Comparison of ENCODE assay signal across 8 cellular contexts in the genomic region with DNA sequence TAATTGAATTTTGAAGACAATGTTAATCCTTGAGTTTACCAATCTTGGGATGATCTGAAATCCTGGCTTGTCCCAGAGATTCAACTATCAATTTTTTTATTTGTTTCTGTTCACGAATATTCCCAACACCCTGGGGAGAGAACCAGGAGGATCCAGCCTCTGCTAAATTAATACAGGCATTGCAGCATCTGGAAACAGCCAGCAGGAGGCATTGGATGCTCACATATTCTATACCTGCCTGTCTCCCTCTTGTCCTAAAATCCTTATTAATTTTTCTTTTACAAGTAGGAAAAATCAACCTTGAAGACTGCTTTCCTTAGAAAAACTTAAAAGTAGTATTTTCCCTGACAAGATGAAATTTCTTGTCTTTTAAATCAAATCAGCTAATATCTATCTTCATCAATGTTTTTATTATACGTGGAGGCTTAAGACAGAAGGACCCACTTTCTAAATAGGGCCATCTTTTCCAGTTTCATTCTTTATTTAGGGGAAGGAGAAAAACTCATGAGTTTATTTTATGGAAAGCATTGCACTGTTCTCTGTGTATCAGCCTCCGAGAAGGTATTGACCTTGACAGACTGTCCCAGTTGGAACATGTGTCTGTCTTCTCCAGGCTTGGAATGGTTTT.
A peak's percentile ranks its signal among the peaks of the same experiment; 100 is the strongest.
DNase-seq lines count a peak whose midpoint lies in the region; ATAC-seq and TF ChIP-seq lines count a peak whose summit lies in the region.

No MANE protein-coding gene starts in this region.

- DNase-seq in Ammon's horn (ENCODE audit: low spot score) (peak; percentile 72), GM13976 (ENCODE audit: low spot score) (peak; percentile 27), NCI-H345 treated with DMSO at 0.1 percent for 48 hours (lab: John Stamatoyannopoulos, UW; ENCODE audit: unreplicated experiment) (peak; percentile 37), mammary epithelial cell (peak; percentile 35), left colon (peak in 1 of 2 donors; percentile 34), type B pancreatic cell (ENCODE audit: extremely low spot score, unreplicated experiment) (no peak)

- dilution Hi-C loops in mammary epithelial cell (cut with HindIII; ENCODE audit: low sequenced_read_pairs), result no loop called here

- H3K79me2 ChIP-seq in mammary epithelial cell (ENCODE audit: insufficient read depth, low read length), result no peaks in the 10 kb centered on the region

- no TSS peak for BruUV-seq in mammary epithelial cell (replicated peaks; lab: Mats Ljungman, UMichigan)

- H3K9me3 Mint-ChIP-seq in type B pancreatic cell, result no peaks in the 10 kb centered on the region

- in situ Hi-C loops in GM13976 (cut with MboI; ENCODE audit: low sequenced_read_pairs, unreplicated experiment), result loop anchor here (25.0 kb wide), 1 partner anchor 1130 kb away; no protein-coding TSS in a partner anchor
- in situ Hi-C loops in mammary epithelial cell (cut with MboI; ENCODE audit: low sequenced_read_pairs in 2 of 2), result loop anchor here (5.0 to 25.0 kb wide), 3 partner anchors 845 to 1180 kb away; a partner anchor contains a TSS

- H3K4me3 Mint-ChIP-seq in type B pancreatic cell, result no peak overlapping the region

- no peaks in the 10 kb centered on the region for H3K36me3 Mint-ChIP-seq in type B pancreatic cell

- no peaks in the 10 kb centered on the region for H4K20me1 ChIP-seq in mammary epithelial cell (ENCODE audit: insufficient read depth, low read length)

- H3K9me3 ChIP-seq in mammary epithelial cell (replicated peaks; ENCODE audit: insufficient read depth, low read length), result no peaks in the 10 kb centered on the region

- intact Hi-C loops in mammary epithelial cell (cut with micrococcal nuclease) (loop anchor here (1.0 to 5.0 kb wide), 9 partner anchors 134 to 1372 kb away; a partner anchor contains a TSS), left colon (cut with DNase I, micrococcal nuclease) (loop anchor here in 1 of 2 donors (5.0 kb wide), 2 partner anchors 845 to 1140 kb away; a partner anchor contains a TSS)

- H3K27ac Mint-ChIP-seq in type B pancreatic cell, result no peak overlapping the region

- H2AFZ ChIP-seq in mammary epithelial cell (ENCODE audit: low read depth, low read length), result no peak overlapping the region

- H3K27ac ChIP-seq in mammary epithelial cell (ENCODE audit: insufficient read depth, low read depth, low read length), result no peak overlapping the region

- TF ChIP-seq CTCF in GM13976 (IDR thresholded peaks at IDR 0.05; ENCODE audit: borderline replicate concordance, control extremely low read depth, extremely low read depth, insufficient read depth, missing control alignments) (peak; percentile 75), mammary epithelial cell (conservative IDR thresholded peaks at IDR 0.05 in 1 of 2, IDR thresholded peaks at IDR 0.05 in 1 of 2; ENCODE audit: extremely low read depth in 1 of 2, insufficient read depth in 1 of 2, low read depth in 1 of 2, low read length in 2 of 2) (peak; percentile 89 to 99), type B pancreatic cell (conservative IDR thresholded peaks at IDR 0.05) (peak; percentile 97)

- WGBS in mammary epithelial cell (ENCODE audit: low coverage, missing lambda C conversion rate), result 50% methylated on average over 3 of the region's 3 CpGs

- H3K4me1 Mint-ChIP-seq in type B pancreatic cell (ENCODE audit: unreplicated experiment), result peaks cover 14% of the 10 kb centered on the region

- CTCF ChIA-PET in mammary epithelial cell (lab: Charles Lee; ENCODE audit: low non-redundant PET), result interaction anchor here (0.6 kb wide), 1 partner anchor 820 kb away, joined by 4 read pairs; no protein-coding TSS in a partner anchor

- peak; percentile 78 for ATAC-seq in left colon
- no peak for ATAC-seq in GM21737 (IDR thresholded peaks at IDR 0.05; ENCODE audit: unreplicated experiment)
- no peak for ATAC-seq in HG03520 (IDR thresholded peaks at IDR 0.05; ENCODE audit: unreplicated experiment)

- no peak overlapping the region for H3K9ac ChIP-seq in mammary epithelial cell (ENCODE audit: insufficient read depth, low read length)

- H3K4me3 ChIP-seq in mammary epithelial cell (replicated peaks in 1 of 3; ENCODE audit: insufficient read depth in 1 of 3, low read depth in 2 of 3, low read length in 3 of 3), result no peak overlapping the region

- no peaks in the 10 kb centered on the region for H3K36me3 ChIP-seq in mammary epithelial cell (ENCODE audit: insufficient read depth, low read length)

- no peaks in the 10 kb centered on the region for H3K4me1 ChIP-seq in mammary epithelial cell (ENCODE audit: insufficient read depth, low read length)

- peaks cover 3% of the 10 kb centered on the region for H3K27me3 Mint-ChIP-seq in type B pancreatic cell

- H3K4me2 ChIP-seq in mammary epithelial cell (ENCODE audit: insufficient read depth, low read depth, low read length), result no peak overlapping the region

- H3K27me3 ChIP-seq in mammary epithelial cell (ENCODE audit: insufficient read depth, low read length), result no peaks in the 10 kb centered on the region
